9 cellular contexts compared by ENCODE assay signal in the genomic region with DNA sequence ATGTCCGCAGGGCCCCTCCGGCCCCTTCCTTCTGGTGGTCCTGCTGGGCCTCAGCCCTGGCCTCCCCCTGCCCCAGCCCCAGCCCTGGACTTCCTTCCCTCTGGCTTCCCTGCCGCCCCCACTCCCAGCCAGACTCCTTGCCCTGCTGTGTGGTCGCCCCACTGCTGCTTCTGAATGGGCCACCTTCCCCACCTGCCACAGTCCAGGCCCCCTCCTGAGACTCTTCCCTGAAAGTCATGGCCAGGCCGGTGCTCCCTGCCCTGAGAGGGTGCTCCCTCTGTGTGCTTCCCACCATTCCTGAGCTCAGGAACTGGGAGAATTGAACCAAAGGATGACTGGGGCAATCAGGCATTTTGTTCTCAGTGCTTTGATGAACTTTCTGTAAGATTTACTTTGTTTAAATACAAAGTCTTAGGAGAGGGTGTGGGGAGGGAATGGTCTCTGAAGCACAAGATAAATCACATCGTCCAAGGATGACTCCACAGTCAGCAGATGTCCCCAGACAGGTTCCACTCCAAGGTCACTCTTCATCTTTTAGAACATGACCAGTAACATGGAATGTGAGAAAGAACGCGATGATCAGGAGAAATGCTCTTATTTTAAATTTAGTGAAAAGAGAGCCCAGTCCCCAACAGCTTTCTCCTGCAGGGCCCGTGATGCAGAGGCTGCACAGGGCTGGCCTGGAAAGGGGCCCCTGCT. TPM values are rescaled to one million over a fixed set of nuclear protein-coding genes. Genes with fewer than 3 reads are reported as not detected.
DNase-seq lines count a peak whose midpoint lies in the region; ATAC-seq, FAIRE-seq and TF ChIP-seq lines count a peak whose summit lies in the region.
"Had no signal": no experiment of that assay in that cellular context is flagged by ENCODE, and none has a peak within 500 bp of the region (broad histone marks: within the 10 kb centered on the region; RNA-seq: fewer than 3 reads in every experiment).

No MANE protein-coding gene starts in this region.

- peaks cover 63% of the 10 kb centered on the region for H3K4me1 Mint-ChIP-seq in activated T-cell treated with anti-CD3 and anti-CD28 coated beads, Interleukin-2, amount 50 U/mL, for 24 hours (ENCODE audit: low read depth)
- peaks cover 60% of the 10 kb centered on the region for H3K4me1 Mint-ChIP-seq in stimulated activated effector memory CD8-positive, alpha-beta T cell treated with anti-CD3 and anti-CD28 coated beads, Interleukin-12 subunit alpha, Interleukin-12 subunit beta, amount 100 ng/mL, for 72 hours

- peak overlapping the region; percentile 81 for H3K4me2 ChIP-seq in hepatocyte

- H3K36me3 ChIP-seq in hepatocyte (replicated peaks; ENCODE audit: insufficient read depth, low read depth): no peaks in the 10 kb centered on the region

- DNase-seq in GM18507 (ENCODE audit: extremely low spot score, insufficient read length, low read depth): no peak
- DNase-seq in activated T-cell treated with anti-CD3 and anti-CD28 coated beads, Interleukin-2, amount 50 U/mL, for 24 hours: no peak
- no peak for DNase-seq in hepatocyte (ENCODE audit: low spot score)
- no peak for DNase-seq in stimulated activated effector memory CD8-positive, alpha-beta T cell treated with anti-CD3 and anti-CD28 coated beads, Interleukin-12 subunit alpha, Interleukin-12 subunit beta, amount 100 ng/mL, for 72 hours (ENCODE audit: low spot score in 2 of 2)
- DNase-seq in SIG-M5 treated with dmso at 0.1 percent for 504 hours (lab: John Stamatoyannopoulos, UW; ENCODE audit: unreplicated experiment): no peak
- no peak for DNase-seq in DMS153 (lab: John Stamatoyannopoulos, UW)
- DNase-seq in stimulated activated CD4-positive, alpha-beta T cell treated with anti-CD3 and anti-CD28 coated beads, Interleukin-2, amount 100 ng/mL, for 24 hours: no peak
- DNase-seq in effector CD4-positive, alpha-beta T cell: no peak
- DNase-seq: NCI-H526 had no signal

- no peaks in the 10 kb centered on the region for H4K20me1 ChIP-seq in hepatocyte (ENCODE audit: insufficient read depth, poor library complexity, severe bottlenecking)

- peak overlapping the region; percentile 96 for H3K27ac Mint-ChIP-seq in activated T-cell treated with anti-CD3 and anti-CD28 coated beads, Interleukin-2, amount 50 U/mL, for 24 hours
- peak overlapping the region; percentile 96 for H3K27ac Mint-ChIP-seq in stimulated activated effector memory CD8-positive, alpha-beta T cell treated with anti-CD3 and anti-CD28 coated beads, Interleukin-12 subunit alpha, Interleukin-12 subunit beta, amount 100 ng/mL, for 72 hours

- H3K27me3 Mint-ChIP-seq in activated T-cell treated with anti-CD3 and anti-CD28 coated beads, Interleukin-2, amount 50 U/mL, for 24 hours: no peaks in the 10 kb centered on the region

- H3K9me2 ChIP-seq in hepatocyte (replicated peaks; ENCODE audit: insufficient read depth): no peaks in the 10 kb centered on the region

- peaks cover 77% of the 10 kb centered on the region for H3K36me3 Mint-ChIP-seq in activated T-cell treated with anti-CD3 and anti-CD28 coated beads, Interleukin-2, amount 50 U/mL, for 24 hours (ENCODE audit: low read depth)
- peaks cover 100% of the 10 kb centered on the region for H3K36me3 Mint-ChIP-seq in stimulated activated effector memory CD8-positive, alpha-beta T cell treated with anti-CD3 and anti-CD28 coated beads, Interleukin-12 subunit alpha, Interleukin-12 subunit beta, amount 100 ng/mL, for 72 hours

- peak overlapping the region; percentile 91 for H3K27ac ChIP-seq in hepatocyte

- H3K79me2 ChIP-seq in hepatocyte: no peaks in the 10 kb centered on the region

- H3K9me3 ChIP-seq in hepatocyte (ENCODE audit: low read depth): no peaks in the 10 kb centered on the region

- ATAC-seq in stimulated activated effector memory CD8-positive, alpha-beta T cell treated with anti-CD3 and anti-CD28 coated beads, Interleukin-12 subunit alpha, Interleukin-12 subunit beta, amount 100 ng/mL, for 72 hours: no peak

- peak overlapping the region; percentile 90 for H3K4me3 Mint-ChIP-seq in activated T-cell treated with anti-CD3 and anti-CD28 coated beads, Interleukin-2, amount 50 U/mL, for 24 hours
- peak overlapping the region; percentile 92 for H3K4me3 Mint-ChIP-seq in stimulated activated effector memory CD8-positive, alpha-beta T cell treated with anti-CD3 and anti-CD28 coated beads, Interleukin-12 subunit alpha, Interleukin-12 subunit beta, amount 100 ng/mL, for 72 hours

- no peak for TF ChIP-seq CTCF in hepatocyte (IDR thresholded peaks at IDR 0.05; ENCODE audit: poor library complexity)

- peak; percentile 47 for FAIRE-seq in GM18507 (lab: Jason Lieb, UNC)

- peaks cover 7% of the 10 kb centered on the region for H3K4me1 ChIP-seq in hepatocyte (ENCODE audit: insufficient read depth)

- no peak overlapping the region for H3K4me3 ChIP-seq in hepatocyte

- H2AFZ ChIP-seq in hepatocyte: peak overlapping the region; percentile 63

- H3K9me3 Mint-ChIP-seq in activated T-cell treated with anti-CD3 and anti-CD28 coated beads, Interleukin-2, amount 50 U/mL, for 24 hours: no peaks in the 10 kb centered on the region
- no peaks in the 10 kb centered on the region for H3K9me3 Mint-ChIP-seq in stimulated activated effector memory CD8-positive, alpha-beta T cell treated with anti-CD3 and anti-CD28 coated beads, Interleukin-12 subunit alpha, Interleukin-12 subunit beta, amount 100 ng/mL, for 72 hours

- H3K27me3 ChIP-seq in hepatocyte: no peaks in the 10 kb centered on the region

- 76% methylated on average over 8 of the region's 9 CpGs for WGBS in hepatocyte (ENCODE audit: low lambda C conversion rate, missing lambda C conversion rate)

RNA-seq across cellular contexts. Expression of a gene that starts 0.8 kb away (rescaled TPM):
- 1.4 and 1.5 TPM in 2 replicates for total RNA-seq in hepatocyte
- polyA plus RNA-seq in hepatocyte: 1.4 and 1.5 TPM in 2 replicates

RNA-seq across cellular contexts. Expression of a gene that starts 7.6 kb away (rescaled TPM):
- total RNA-seq in hepatocyte: 7.4 and 8.0 TPM in 2 replicates
- 36.8 and 56.7 TPM in 2 replicates for polyA plus RNA-seq in hepatocyte

RNA-seq across cellular contexts. Expression of a gene that starts 19.0 kb away (rescaled TPM):
- total RNA-seq in hepatocyte: 1.2 and 4.7 TPM in 2 replicates
- 8.8 and 10.0 TPM in 2 replicates for polyA plus RNA-seq in hepatocyte

RNA-seq across cellular contexts. Expression of a gene that starts 39.6 kb away (rescaled TPM):
- 2.2 TPM in 2 replicates for total RNA-seq in hepatocyte
- 10.5 and 11.0 TPM in 2 replicates for polyA plus RNA-seq in hepatocyte

RNA-seq across cellular contexts. Expression of a gene that starts 55.4 kb away (rescaled TPM):
- total RNA-seq in hepatocyte: 4.6 and 4.8 TPM in 2 replicates
- 1.2 and 1.3 TPM in 2 replicates for polyA plus RNA-seq in hepatocyte
